1 cellular context compared by ENCODE assay signal in genomic region chr2:84946204-84947009, GRCh38.
A peak's percentile ranks its signal among the peaks of the same experiment; 100 is the strongest.
TF ChIP-seq lines count a peak whose summit lies in the region.

No MANE protein-coding gene starts in this region.

TF ChIP-seq in HepG2, 621 proteins besides CTCF, POLR2A, EP300 and RAD21 (continued from another document and continues in another):
- TF ChIP-seq HINFP (CRISPR knock-in tag; IDR thresholded peaks at IDR 0.05; ENCODE audit: low read depth) (peak; percentile 77), ZNF335 (CRISPR knock-in tag; IDR thresholded peaks at IDR 0.05) (0 out of 2 replicates have a peak, but pooled peaks have one; percentile 29), HIC2 (CRISPR knock-in tag; IDR thresholded peaks at IDR 0.05; ENCODE audit: low read depth) (peak; percentile 82; the same call in 1 of the 2 replicates), MZF1 (CRISPR knock-in tag; IDR thresholded peaks at IDR 0.05; ENCODE audit: borderline replicate concordance) (no peak), ZNF678 (CRISPR knock-in tag; IDR thresholded peaks at IDR 0.05) (no peak), HOXA3 (CRISPR knock-in tag; IDR thresholded peaks at IDR 0.05) (peak; percentile 88), SP4 (CRISPR knock-in tag; IDR thresholded peaks at IDR 0.05) (0 out of 2 replicates have a peak, but pooled peaks have one; percentile 70), ZNF576 (CRISPR knock-in tag; IDR thresholded peaks at IDR 0.05) (no peak), FOXP1 (IDR thresholded peaks at IDR 0.05) (no peak), FOXP1 (CRISPR knock-in tag; IDR thresholded peaks at IDR 0.05) (peak; percentile 16; the same call in 1 of the 2 replicates), ZNF850 (CRISPR knock-in tag; conservative IDR thresholded peaks at IDR 0.05) (no peak), ONECUT2 (CRISPR knock-in tag; IDR thresholded peaks at IDR 0.05) (no peak), CBX1 (IDR thresholded peaks at IDR 0.05; ENCODE audit: low read depth) (peak; percentile 73), BORCS8-MEF2B (CRISPR knock-in tag; IDR thresholded peaks at IDR 0.05) (no peak), ZNF160 (CRISPR knock-in tag; IDR thresholded peaks at IDR 0.05) (peak; percentile 71; the same call in 1 of the 2 replicates), FIP1L1 (IDR thresholded peaks at IDR 0.05; ENCODE audit: borderline replicate concordance, insufficient read depth, low read depth, low read length) (no peak), ZNF318 (CRISPR knock-in tag; IDR thresholded peaks at IDR 0.05) (no peak), ZBTB7B (CRISPR knock-in tag; IDR thresholded peaks at IDR 0.05) (peak; percentile 78), SP1 (IDR thresholded peaks at IDR 0.05) (no peak), SP1 (CRISPR knock-in tag; IDR thresholded peaks at IDR 0.05) (peak; percentile 68), ZNF546 (CRISPR knock-in tag; conservative IDR thresholded peaks at IDR 0.05) (no peak), ZNF740 (CRISPR knock-in tag; IDR thresholded peaks at IDR 0.05) (no peak), ZNF18 (CRISPR knock-in tag; IDR thresholded peaks at IDR 0.05; ENCODE audit: insufficient replicate concordance) (peak; percentile 21), SIX1 (CRISPR knock-in tag; IDR thresholded peaks at IDR 0.05; ENCODE audit: borderline replicate concordance) (no peak), ZEB1 (IDR thresholded peaks at IDR 0.05; ENCODE audit: insufficient replicate concordance, low read depth) (peak; percentile 79), GATAD1 (CRISPR knock-in tag; IDR thresholded peaks at IDR 0.05) (peak; percentile 53), HMG20B (CRISPR knock-in tag; conservative IDR thresholded peaks at IDR 0.05) (no peak), ZNF34 (CRISPR knock-in tag; IDR thresholded peaks at IDR 0.05; ENCODE audit: borderline replicate concordance) (no peak), HNRNPL (IDR thresholded peaks at IDR 0.05; ENCODE audit: low read depth, low read length) (0 out of 2 replicates have a peak, but pooled peaks have one; percentile 30), EEA1 (CRISPR knock-in tag; IDR thresholded peaks at IDR 0.05; ENCODE audit: borderline replicate concordance) (no peak), HMGXB4 (CRISPR knock-in tag; IDR thresholded peaks at IDR 0.05; ENCODE audit: borderline replicate concordance in 1 of 2, low read depth in 1 of 2) (peak; percentile 70 to 82; a peak in 3 of 4 replicates), ZNF644 (CRISPR knock-in tag; IDR thresholded peaks at IDR 0.05; ENCODE audit: low read depth) (peak; percentile 38; the same call in 1 of the 2 replicates), AGO1 (IDR thresholded peaks at IDR 0.05; ENCODE audit: low read depth, low read length, poor library complexity, severe bottlenecking) (no peak), ATF1 (CRISPR knock-in tag; IDR thresholded peaks at IDR 0.05) (peak; percentile 71), E2F5 (CRISPR knock-in tag; conservative IDR thresholded peaks at IDR 0.05) (no peak), HNF4A (CRISPR knock-in tag; IDR thresholded peaks at IDR 0.05) (peak; percentile 59; the same call in 1 of the 2 replicates), ZNF44 (CRISPR knock-in tag; IDR thresholded peaks at IDR 0.05) (peak; percentile 85), RFX1 (IDR thresholded peaks at IDR 0.05) (no peak), MXD3 (CRISPR knock-in tag; IDR thresholded peaks at IDR 0.05) (0 out of 2 replicates have a peak, but pooled peaks have one; percentile 50), PREB (CRISPR knock-in tag; IDR thresholded peaks at IDR 0.05) (no peak), ETV5 (CRISPR knock-in tag; IDR thresholded peaks at IDR 0.05; ENCODE audit: borderline replicate concordance) (peak; percentile 97; the same call in 1 of the 2 replicates)
